Comparison of ENCODE assay signal across 22 cellular contexts in the genomic region with DNA sequence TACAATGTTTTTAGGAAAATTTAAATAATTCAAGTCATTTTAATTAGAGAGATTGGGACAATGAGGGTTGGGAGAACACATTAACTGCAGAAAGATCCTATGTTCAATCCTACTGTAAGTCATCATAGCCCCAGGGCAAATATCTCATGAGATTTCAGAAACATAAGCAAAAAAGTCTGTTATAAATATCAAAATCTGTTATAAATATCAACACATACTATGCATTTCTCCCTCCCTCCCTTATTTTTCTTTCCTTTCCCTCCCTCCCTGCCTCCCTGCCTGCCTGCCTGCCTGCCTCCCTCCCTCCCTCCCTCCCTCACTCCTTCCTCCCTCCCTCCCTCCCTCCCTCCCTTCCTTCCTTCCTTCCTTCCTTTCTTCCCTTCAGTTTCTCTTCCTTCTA.
"Had no signal": no experiment of that assay in that cellular context is flagged by ENCODE, and none has a peak within 500 bp of the region (broad histone marks: within the 10 kb centered on the region; RNA-seq: fewer than 3 reads in every experiment).

No MANE protein-coding gene starts in this region.

- H3K36me3 ChIP-seq: colonic mucosa, esophagus muscularis mucosa, gastrocnemius medialis, heart right ventricle, left lung, lower lobe of right lung had no signal

- H3K9me3 ChIP-seq: colonic mucosa, gastrocnemius medialis, lower lobe of right lung, mucosa of descending colon had no signal

- ATAC-seq: effector memory CD8-positive, alpha-beta T cell; foreskin keratinocyte; gastrocnemius medialis; heart right ventricle; left cardiac atrium; left ventricle myocardium superior; lower lobe of right lung; mucosa of descending colon; naive thymus-derived CD8-positive, alpha-beta T cell had no signal

- H3K4me1 ChIP-seq: colonic mucosa, esophagus muscularis mucosa, foreskin keratinocyte, gastrocnemius medialis, heart right ventricle, left lung, lower lobe of right lung had no signal

- H3K27me3 ChIP-seq: colonic mucosa, esophagus muscularis mucosa, gastrocnemius medialis, left lung had no signal

- H3K27ac ChIP-seq: colonic mucosa, esophagus muscularis mucosa, foreskin keratinocyte, gastrocnemius medialis, heart right ventricle, left lung, lower lobe of right lung had no signal

- FAIRE-seq: endometrium, islet of Langerhans, keratinocyte had no signal

- DNase-seq: colonic mucosa; dermis blood vessel endothelial cell; effector CD8-positive, alpha-beta T cell; effector memory CD8-positive, alpha-beta T cell; endodermal cell; gastrocnemius medialis; glutamatergic neuron; head of caudate nucleus; heart right ventricle; left cardiac atrium; left lung; left ventricle myocardium superior; lower lobe of right lung; mesenchymal stem cell; mucosa of descending colon; naive B cell; naive thymus-derived CD8-positive, alpha-beta T cell had no signal

- H3K4me3 ChIP-seq: colonic mucosa, esophagus muscularis mucosa, gastrocnemius medialis, heart right ventricle, left lung, lower lobe of right lung, mucosa of descending colon had no signal
